In genomic region chr10:95430231-95430951, GRCh38 we compare ENCODE assay signal across 9 cellular contexts.
DNase-seq lines count a peak whose midpoint lies in the region; ATAC-seq and TF ChIP-seq lines count a peak whose summit lies in the region.
"Had no signal": no experiment of that assay in that cellular context is flagged by ENCODE, and none has a peak within 500 bp of the region (broad histone marks: within the 10 kb centered on the region; RNA-seq: fewer than 3 reads in every experiment).

No MANE protein-coding gene starts in this region.

- no TSS peak for BruUV-seq in Caco-2 (replicated peaks; lab: Mats Ljungman, UMichigan)

- no peaks in the 10 kb centered on the region for H3F3A ChIP-seq in neural progenitor cell (ENCODE audit: low read depth)

- H3K9me3 ChIP-seq in Caco-2, result no peaks in the 10 kb centered on the region
- no peaks in the 10 kb centered on the region for H3K9me3 ChIP-seq in esophagus squamous epithelium
- H3K9me3 ChIP-seq in neural progenitor cell (ENCODE audit: low read depth), result no peaks in the 10 kb centered on the region

- no peak overlapping the region for H3K9ac ChIP-seq in neural progenitor cell

- peak overlapping the region; percentile 76 for H2AFZ ChIP-seq in neural progenitor cell (replicated peaks)

- no peaks in the 10 kb centered on the region for H4K20me1 ChIP-seq in neural progenitor cell (ENCODE audit: low read depth)

- TF ChIP-seq POLR2A in esophagus squamous epithelium (IDR thresholded peaks at IDR 0.05), result no peak
- TF ChIP-seq POLR2A in lower leg skin (IDR thresholded peaks at IDR 0.05), result no peak

- intact Hi-C loops in Caco-2 (cut with micrococcal nuclease; ENCODE audit: unreplicated experiment), result loop anchor here (1.0 to 10.0 kb wide), 5 partner anchors 52 to 296 kb away; partner anchors contain the start of gene SORBS1
- intact Hi-C loops in esophagus squamous epithelium (cut with DNase I), result loop anchor here (5.0 kb wide), 1 partner anchor 172 kb away; no protein-coding TSS in a partner anchor
- intact Hi-C loops in lower leg skin (cut with DNase I; ENCODE audit: low total_unique reads), result loop anchor here (2.0 kb wide), 1 partner anchor 170 kb away; no protein-coding TSS in a partner anchor

- peak; percentile 69 to 76 for DNase-seq in Caco-2
- DNase-seq in NCI-H774 (lab: John Stamatoyannopoulos, UW), result peak; percentile 16
- peak; percentile 21 for DNase-seq in activated T-cell treated with anti-CD3 and anti-CD28 coated beads for 1 hour (ENCODE audit: low read depth)
- no peak for DNase-seq in esophagus squamous epithelium (lab: John Stamatoyannopoulos, UW)
- peak; percentile 80 for DNase-seq in neural progenitor cell (ENCODE audit: low spot score)
- DNase-seq in lower leg skin (ENCODE audit: low spot score in 2 of 2), result no peak

- H3K4me1 ChIP-seq in Caco-2, result peaks cover 15% of the 10 kb centered on the region
- H3K4me1 ChIP-seq in esophagus squamous epithelium, result peaks cover 0 to 97% (median 38%) of the 10 kb centered on the region in 3 donors
- peaks cover 5% of the 10 kb centered on the region for H3K4me1 ChIP-seq in neural progenitor cell

- TF ChIP-seq CTCF in Caco-2 (IDR thresholded peaks at IDR 0.05; ENCODE audit: insufficient read depth in 1 of 2, low read depth in 1 of 2, low read length in 1 of 2, severe bottlenecking in 1 of 2, unreplicated experiment in 1 of 2) (peak; percentile 97 to 98), esophagus squamous epithelium (IDR thresholded peaks at IDR 0.05) (peak; percentile 89 to 96 (median 93)), neural progenitor cell (IDR thresholded peaks at IDR 0.05) (peak; percentile 97), lower leg skin (IDR thresholded peaks at IDR 0.05) (peak in 1 of 3 donors; percentile 83)

- 15 to 16% methylated on average over 8 to 12 of the region's 12 CpGs for WGBS in esophagus squamous epithelium, 2 donors
- 33 to 41% methylated on average over 12 of the region's 12 CpGs for WGBS in lower leg skin, 2 donors

- H3K9me3 Mint-ChIP-seq in Caco-2 (ENCODE audit: unreplicated experiment) (no peaks in the 10 kb centered on the region), neural progenitor cell (no peaks in the 10 kb centered on the region)
- H3K9me3 Mint-ChIP-seq: dendritic cell treated with granulocyte-macrophage colony-stimulating factor and Interleukin-4, amounts not matched to agents 40 ng/mL and 50 ng/mL, for 4 days had no signal

- H3K4me3 ChIP-seq in Caco-2 (ENCODE audit: low read depth, low read length), result no peak overlapping the region
- H3K4me3 ChIP-seq in esophagus squamous epithelium, result no peak overlapping the region
- H3K4me3 ChIP-seq in neural progenitor cell, result no peak overlapping the region
- no peak overlapping the region for H3K4me3 ChIP-seq in lower leg skin (ENCODE audit: low read depth, poor library complexity, severe bottlenecking)

- POLR2A ChIA-PET in Caco-2 (lab: Charles Lee), result no interaction called here

- H3K4me1 Mint-ChIP-seq in Caco-2 (ENCODE audit: low read depth, unreplicated experiment) (no peaks in the 10 kb centered on the region), neural progenitor cell (peaks cover 33% of the 10 kb centered on the region)

- peaks cover 29% of the 10 kb centered on the region for H3K36me3 Mint-ChIP-seq in Caco-2 (ENCODE audit: insufficient read depth, unreplicated experiment)
- peaks cover 3% of the 10 kb centered on the region for H3K36me3 Mint-ChIP-seq in neural progenitor cell

- H3K36me3 ChIP-seq in Caco-2 (ENCODE audit: control insufficient read depth, insufficient read depth, low read length) (peaks cover 8% of the 10 kb centered on the region), esophagus squamous epithelium (peaks cover 0 to 4% (median 0%) of the 10 kb centered on the region in 3 donors), neural progenitor cell (no peaks in the 10 kb centered on the region)

- H3K27ac Mint-ChIP-seq in Caco-2 (ENCODE audit: unreplicated experiment) (no peak overlapping the region), neural progenitor cell (no peak overlapping the region)
- H3K27ac Mint-ChIP-seq: dendritic cell treated with granulocyte-macrophage colony-stimulating factor and Interleukin-4, amounts not matched to agents 40 ng/mL and 50 ng/mL, for 4 days had no signal

- H3K27ac ChIP-seq in esophagus squamous epithelium, result peak overlapping the region; percentile 56 to 87 (median 74)
- no peak overlapping the region for H3K27ac ChIP-seq in neural progenitor cell

- CTCF ChIA-PET in Caco-2 (lab: Charles Lee), result interaction anchor here (0.6 to 3.8 kb wide), 19 partner anchors 9 to 1780 kb away, joined by 3 to 40 read pairs (median 5); partner anchors contain the start of gene SORBS1

- H3K27me3 Mint-ChIP-seq in Caco-2 (ENCODE audit: insufficient read depth, unreplicated experiment) (no peaks in the 10 kb centered on the region), neural progenitor cell (ENCODE audit: insufficient read depth, low read depth) (peaks cover 12% of the 10 kb centered on the region)

- no peaks in the 10 kb centered on the region for H3K79me2 ChIP-seq in neural progenitor cell (ENCODE audit: low read depth)

- H3K4me2 ChIP-seq in neural progenitor cell, result no peak overlapping the region

- ATAC-seq in GM19035 (IDR thresholded peaks at IDR 0.05; ENCODE audit: unreplicated experiment) (peak; percentile 83), HG03108 (IDR thresholded peaks at IDR 0.05; ENCODE audit: unreplicated experiment) (peak; percentile 85)

- H3K27me3 ChIP-seq in Caco-2 (replicated peaks; ENCODE audit: control insufficient read depth, insufficient read depth, low read length) (no peaks in the 10 kb centered on the region), esophagus squamous epithelium (no peaks in the 10 kb centered on the region), neural progenitor cell (no peaks in the 10 kb centered on the region)

- no peak overlapping the region for H3K4me3 Mint-ChIP-seq in Caco-2 (ENCODE audit: unreplicated experiment)
- H3K4me3 Mint-ChIP-seq in neural progenitor cell, result no peak overlapping the region
- H3K4me3 Mint-ChIP-seq: dendritic cell treated with granulocyte-macrophage colony-stimulating factor and Interleukin-4, amounts not matched to agents 40 ng/mL and 50 ng/mL, for 4 days had no signal

Comparison
In these comparisons a context has a peak if more than half of its experiments do, and no peak if none do; other contexts are left out.
1. DNase-seq: peak in Caco-2 (2 of 2), NCI-H774 (single experiment), activated T-cell treated with anti-CD3 and anti-CD28 coated beads for 1 hour (single experiment) and neural progenitor cell (single experiment); none in esophagus squamous epithelium (single experiment) and lower leg skin (0 of 2).